In the genomic region with DNA sequence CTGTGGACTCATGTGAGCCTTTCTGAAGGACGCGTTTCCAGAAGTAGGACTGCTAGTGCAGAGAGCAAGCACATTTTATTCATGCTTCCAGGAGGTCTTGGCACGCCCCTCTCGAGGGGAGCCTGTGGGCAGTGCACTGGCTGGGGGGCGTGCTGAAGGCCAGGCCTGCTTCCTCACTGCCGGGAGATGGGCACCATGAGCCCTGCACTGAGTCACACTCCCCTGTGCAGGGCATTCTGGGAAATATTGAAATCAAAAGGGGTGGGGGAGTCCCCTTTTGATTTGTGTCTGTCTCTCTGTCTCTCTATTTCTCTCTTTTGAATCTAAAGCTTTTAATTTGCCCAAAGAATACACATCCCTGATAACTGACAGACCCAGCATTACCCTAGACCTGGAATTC, we compare ENCODE assay signal across 1 cellular context.
TF ChIP-seq lines count a peak whose summit lies in the region.

No MANE protein-coding gene starts in this region.

TF ChIP-seq in GM23338, 12 proteins besides CTCF, POLR2A, EP300 and RAD21:
- TF ChIP-seq EZH2phosphoT487 (IDR thresholded peaks at IDR 0.05; ENCODE audit: unreplicated experiment) (no peak), JUNB (IDR thresholded peaks at IDR 0.05; ENCODE audit: unreplicated experiment) (no peak), ZNF114 (CRISPR knock-in tag; IDR thresholded peaks at IDR 0.05) (no peak), CREB1 (CRISPR knock-in tag; IDR thresholded peaks at IDR 0.05; ENCODE audit: low read depth) (no peak), EZH2 (IDR thresholded peaks at IDR 0.05; ENCODE audit: low read depth, unreplicated experiment) (no peak), STAT1 (IDR thresholded peaks at IDR 0.05; ENCODE audit: unreplicated experiment) (no peak), ZNF331 (CRISPR knock-in tag; IDR thresholded peaks at IDR 0.05; ENCODE audit: low read depth) (no peak), POLR2AphosphoS5 (IDR thresholded peaks at IDR 0.05; ENCODE audit: low read depth) (no peak), NANOG (IDR thresholded peaks at IDR 0.05; ENCODE audit: borderline replicate concordance) (no peak)
- TF ChIP-seq, protein P1, sequence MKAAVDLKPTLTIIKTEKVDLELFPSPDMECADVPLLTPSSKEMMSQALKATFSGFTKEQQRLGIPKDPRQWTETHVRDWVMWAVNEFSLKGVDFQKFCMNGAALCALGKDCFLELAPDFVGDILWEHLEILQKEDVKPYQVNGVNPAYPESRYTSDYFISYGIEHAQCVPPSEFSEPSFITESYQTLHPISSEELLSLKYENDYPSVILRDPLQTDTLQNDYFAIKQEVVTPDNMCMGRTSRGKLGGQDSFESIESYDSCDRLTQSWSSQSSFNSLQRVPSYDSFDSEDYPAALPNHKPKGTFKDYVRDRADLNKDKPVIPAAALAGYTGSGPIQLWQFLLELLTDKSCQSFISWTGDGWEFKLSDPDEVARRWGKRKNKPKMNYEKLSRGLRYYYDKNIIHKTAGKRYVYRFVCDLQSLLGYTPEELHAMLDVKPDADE (IDR thresholded peaks at IDR 0.05), result no peak
- TF ChIP-seq, protein P2, sequence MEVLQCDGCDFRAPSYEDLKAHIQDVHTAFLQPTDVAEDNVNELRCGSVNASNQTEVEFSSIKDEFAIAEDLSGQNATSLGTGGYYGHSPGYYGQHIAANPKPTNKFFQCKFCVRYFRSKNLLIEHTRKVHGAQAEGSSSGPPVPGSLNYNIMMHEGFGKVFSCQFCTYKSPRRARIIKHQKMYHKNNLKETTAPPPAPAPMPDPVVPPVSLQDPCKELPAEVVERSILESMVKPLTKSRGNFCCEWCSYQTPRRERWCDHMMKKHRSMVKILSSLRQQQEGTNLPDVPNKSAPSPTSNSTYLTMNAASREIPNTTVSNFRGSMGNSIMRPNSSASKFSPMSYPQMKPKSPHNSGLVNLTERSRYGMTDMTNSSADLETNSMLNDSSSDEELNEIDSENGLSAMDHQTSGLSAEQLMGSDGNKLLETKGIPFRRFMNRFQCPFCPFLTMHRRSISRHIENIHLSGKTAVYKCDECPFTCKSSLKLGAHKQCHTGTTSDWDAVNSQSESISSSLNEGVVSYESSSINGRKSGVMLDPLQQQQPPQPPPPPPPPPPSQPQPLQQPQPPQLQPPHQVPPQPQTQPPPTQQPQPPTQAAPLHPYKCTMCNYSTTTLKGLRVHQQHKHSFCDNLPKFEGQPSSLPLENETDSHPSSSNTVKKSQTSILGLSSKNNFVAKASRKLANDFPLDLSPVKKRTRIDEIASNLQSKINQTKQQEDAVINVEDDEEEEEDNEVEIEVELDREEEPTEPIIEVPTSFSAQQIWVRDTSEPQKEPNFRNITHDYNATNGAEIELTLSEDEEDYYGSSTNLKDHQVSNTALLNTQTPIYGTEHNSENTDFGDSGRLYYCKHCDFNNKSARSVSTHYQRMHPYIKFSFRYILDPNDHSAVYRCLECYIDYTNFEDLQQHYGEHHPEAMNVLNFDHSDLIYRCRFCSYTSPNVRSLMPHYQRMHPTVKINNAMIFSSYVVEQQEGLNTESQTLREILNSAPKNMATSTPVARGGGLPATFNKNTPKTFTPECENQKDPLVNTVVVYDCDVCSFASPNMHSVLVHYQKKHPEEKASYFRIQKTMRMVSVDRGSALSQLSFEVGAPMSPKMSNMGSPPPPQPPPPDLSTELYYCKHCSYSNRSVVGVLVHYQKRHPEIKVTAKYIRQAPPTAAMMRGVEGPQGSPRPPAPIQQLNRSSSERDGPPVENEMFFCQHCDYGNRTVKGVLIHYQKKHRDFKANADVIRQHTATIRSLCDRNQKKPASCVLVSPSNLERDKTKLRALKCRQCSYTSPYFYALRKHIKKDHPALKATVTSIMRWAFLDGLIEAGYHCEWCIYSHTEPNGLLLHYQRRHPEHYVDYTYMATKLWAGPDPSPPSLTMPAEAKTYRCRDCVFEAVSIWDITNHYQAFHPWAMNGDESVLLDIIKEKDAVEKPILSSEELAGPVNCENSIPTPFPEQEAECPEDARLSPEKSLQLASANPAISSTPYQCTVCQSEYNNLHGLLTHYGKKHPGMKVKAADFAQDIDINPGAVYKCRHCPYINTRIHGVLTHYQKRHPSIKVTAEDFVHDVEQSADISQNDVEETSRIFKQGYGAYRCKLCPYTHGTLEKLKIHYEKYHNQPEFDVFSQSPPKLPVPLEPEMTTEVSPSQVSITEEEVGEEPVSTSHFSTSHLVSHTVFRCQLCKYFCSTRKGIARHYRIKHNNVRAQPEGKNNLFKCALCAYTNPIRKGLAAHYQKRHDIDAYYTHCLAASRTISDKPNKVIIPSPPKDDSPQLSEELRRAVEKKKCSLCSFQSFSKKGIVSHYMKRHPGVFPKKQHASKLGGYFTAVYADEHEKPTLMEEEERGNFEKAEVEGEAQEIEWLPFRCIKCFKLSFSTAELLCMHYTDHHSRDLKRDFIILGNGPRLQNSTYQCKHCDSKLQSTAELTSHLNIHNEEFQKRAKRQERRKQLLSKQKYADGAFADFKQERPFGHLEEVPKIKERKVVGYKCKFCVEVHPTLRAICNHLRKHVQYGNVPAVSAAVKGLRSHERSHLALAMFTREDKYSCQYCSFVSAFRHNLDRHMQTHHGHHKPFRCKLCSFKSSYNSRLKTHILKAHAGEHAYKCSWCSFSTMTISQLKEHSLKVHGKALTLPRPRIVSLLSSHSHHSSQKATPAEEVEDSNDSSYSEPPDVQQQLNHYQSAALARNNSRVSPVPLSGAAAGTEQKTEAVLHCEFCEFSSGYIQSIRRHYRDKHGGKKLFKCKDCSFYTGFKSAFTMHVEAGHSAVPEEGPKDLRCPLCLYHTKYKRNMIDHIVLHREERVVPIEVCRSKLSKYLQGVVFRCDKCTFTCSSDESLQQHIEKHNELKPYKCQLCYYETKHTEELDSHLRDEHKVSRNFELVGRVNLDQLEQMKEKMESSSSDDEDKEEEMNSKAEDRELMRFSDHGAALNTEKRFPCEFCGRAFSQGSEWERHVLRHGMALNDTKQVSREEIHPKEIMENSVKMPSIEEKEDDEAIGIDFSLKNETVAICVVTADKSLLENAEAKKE (CRISPR knock-in tag; IDR thresholded peaks at IDR 0.05), result no peak
- TF ChIP-seq, protein P3, sequence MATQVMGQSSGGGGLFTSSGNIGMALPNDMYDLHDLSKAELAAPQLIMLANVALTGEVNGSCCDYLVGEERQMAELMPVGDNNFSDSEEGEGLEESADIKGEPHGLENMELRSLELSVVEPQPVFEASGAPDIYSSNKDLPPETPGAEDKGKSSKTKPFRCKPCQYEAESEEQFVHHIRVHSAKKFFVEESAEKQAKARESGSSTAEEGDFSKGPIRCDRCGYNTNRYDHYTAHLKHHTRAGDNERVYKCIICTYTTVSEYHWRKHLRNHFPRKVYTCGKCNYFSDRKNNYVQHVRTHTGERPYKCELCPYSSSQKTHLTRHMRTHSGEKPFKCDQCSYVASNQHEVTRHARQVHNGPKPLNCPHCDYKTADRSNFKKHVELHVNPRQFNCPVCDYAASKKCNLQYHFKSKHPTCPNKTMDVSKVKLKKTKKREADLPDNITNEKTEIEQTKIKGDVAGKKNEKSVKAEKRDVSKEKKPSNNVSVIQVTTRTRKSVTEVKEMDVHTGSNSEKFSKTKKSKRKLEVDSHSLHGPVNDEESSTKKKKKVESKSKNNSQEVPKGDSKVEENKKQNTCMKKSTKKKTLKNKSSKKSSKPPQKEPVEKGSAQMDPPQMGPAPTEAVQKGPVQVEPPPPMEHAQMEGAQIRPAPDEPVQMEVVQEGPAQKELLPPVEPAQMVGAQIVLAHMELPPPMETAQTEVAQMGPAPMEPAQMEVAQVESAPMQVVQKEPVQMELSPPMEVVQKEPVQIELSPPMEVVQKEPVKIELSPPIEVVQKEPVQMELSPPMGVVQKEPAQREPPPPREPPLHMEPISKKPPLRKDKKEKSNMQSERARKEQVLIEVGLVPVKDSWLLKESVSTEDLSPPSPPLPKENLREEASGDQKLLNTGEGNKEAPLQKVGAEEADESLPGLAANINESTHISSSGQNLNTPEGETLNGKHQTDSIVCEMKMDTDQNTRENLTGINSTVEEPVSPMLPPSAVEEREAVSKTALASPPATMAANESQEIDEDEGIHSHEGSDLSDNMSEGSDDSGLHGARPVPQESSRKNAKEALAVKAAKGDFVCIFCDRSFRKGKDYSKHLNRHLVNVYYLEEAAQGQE (IDR thresholded peaks at IDR 0.05; ENCODE audit: unreplicated experiment), result no peak
